Comparison of ENCODE assay signal across 12 cellular contexts in genomic region chr21:31560479-31560878, GRCh38.
DNase-seq lines count a peak whose midpoint lies in the region; ATAC-seq and TF ChIP-seq lines count a peak whose summit lies in the region.
"Had no signal": no experiment of that assay in that cellular context is flagged by ENCODE, and none has a peak within 500 bp of the region (broad histone marks: within the 10 kb centered on the region; RNA-seq: fewer than 3 reads in every experiment).

No MANE protein-coding gene starts in this region.

- H4K8ac ChIP-seq in mesendoderm (ENCODE audit: low read depth, low read length): no peak overlapping the region

- no peaks in the 10 kb centered on the region for H3K9me3 ChIP-seq in CD4-positive, alpha-beta T cell (ENCODE audit: control insufficient read depth, low read length)

- no peak for TF ChIP-seq CTCF in CD4-positive, alpha-beta T cell (IDR thresholded peaks at IDR 0.05)

- H3K27ac ChIP-seq in CD4-positive, alpha-beta T cell (ENCODE audit: low read depth, low read length): no peak overlapping the region
- H3K27ac ChIP-seq in mesendoderm (ENCODE audit: low read depth, low read length): no peak overlapping the region
- H3K27ac ChIP-seq: brain microvascular endothelial cell had no signal

- H2BK5ac ChIP-seq in mesendoderm (ENCODE audit: low read length): no peak overlapping the region

- WGBS in mesendoderm (ENCODE audit: extremely low coverage, insufficient coverage, low lambda C conversion rate): no CpG with 5 or more reads among the region's 6 CpGs

- H3K27ac Mint-ChIP-seq in CD4-positive, alpha-beta T cell: peak overlapping the region; percentile 61
- H3K27ac Mint-ChIP-seq in activated CD8-positive, alpha-beta T cell treated with anti-CD3 and anti-CD28 coated beads, Interleukin-2, amount 10 ng/mL, durations not matched to agents 7 days and 5 days: peak overlapping the region; percentile 88
- H3K27ac Mint-ChIP-seq: memory B cell had no signal

- H3K4ac ChIP-seq in mesendoderm (ENCODE audit: low read depth, low read length): no peak overlapping the region

- no peak for ATAC-seq in CD4-positive, alpha-beta T cell (ENCODE audit: poor library complexity)
- ATAC-seq in activated CD8-positive, alpha-beta T cell treated with anti-CD3 and anti-CD28 coated beads, Interleukin-2, amount 10 ng/mL, durations not matched to agents 7 days and 5 days: no peak
- ATAC-seq in HG03520 (IDR thresholded peaks at IDR 0.05; ENCODE audit: unreplicated experiment): no peak

- H3K4me2 ChIP-seq in mesendoderm (ENCODE audit: low read length): peak overlapping the region; percentile 77

- POLR2A ChIA-PET in CD4-positive, alpha-beta T cell (lab: Charles Lee): interaction anchor here (3.1 kb wide), 1 partner anchor 374 kb away, joined by 46 read pairs; no protein-coding TSS in a partner anchor
- POLR2A ChIA-PET in activated CD8-positive, alpha-beta T cell treated with anti-CD3 and anti-CD28 coated beads, Interleukin-2, amount 10 ng/mL, durations not matched to agents 7 days and 5 days (lab: Charles Lee): interaction anchor here (0.8 to 2.0 kb wide), 3 partner anchors 13 to 172 kb away, joined by 3 to 5 read pairs (median 4); no protein-coding TSS in a partner anchor

- peak overlapping the region; percentile 35 for H3K18ac ChIP-seq in mesendoderm (ENCODE audit: low read length)

- H3K9me3 Mint-ChIP-seq in CD4-positive, alpha-beta T cell: no peaks in the 10 kb centered on the region
- no peaks in the 10 kb centered on the region for H3K9me3 Mint-ChIP-seq in activated CD8-positive, alpha-beta T cell treated with anti-CD3 and anti-CD28 coated beads, Interleukin-2, amount 10 ng/mL, durations not matched to agents 7 days and 5 days (ENCODE audit: insufficient read depth)
- H3K9me3 Mint-ChIP-seq: memory B cell had no signal

- H3K23ac ChIP-seq in mesendoderm (ENCODE audit: low read length): no peak overlapping the region

- H3K4me3 ChIP-seq in GM08714 (ENCODE audit: low read length) (peak overlapping the region; percentile 66; the same call in 1 of the 2 replicates), mesendoderm (ENCODE audit: low read length) (no peak overlapping the region)

- H3K27me3 ChIP-seq in CD4-positive, alpha-beta T cell (ENCODE audit: control insufficient read depth, insufficient read depth, low read length): peaks cover 13% of the 10 kb centered on the region
- H3K27me3 ChIP-seq in mesendoderm (ENCODE audit: insufficient read depth, low read length, poor library complexity): no peaks in the 10 kb centered on the region
- H3K27me3 ChIP-seq: brain microvascular endothelial cell had no signal

- peaks cover 4% of the 10 kb centered on the region for H3K79me1 ChIP-seq in mesendoderm (ENCODE audit: low read length)

- H3K27me3 Mint-ChIP-seq in CD4-positive, alpha-beta T cell: peaks cover 14% of the 10 kb centered on the region
- peaks cover 16% of the 10 kb centered on the region for H3K27me3 Mint-ChIP-seq in activated CD8-positive, alpha-beta T cell treated with anti-CD3 and anti-CD28 coated beads, Interleukin-2, amount 10 ng/mL, durations not matched to agents 7 days and 5 days (ENCODE audit: low read depth)

- peaks cover 29% of the 10 kb centered on the region for H3K4me1 Mint-ChIP-seq in CD4-positive, alpha-beta T cell (ENCODE audit: low read depth)
- H3K4me1 Mint-ChIP-seq in activated CD8-positive, alpha-beta T cell treated with anti-CD3 and anti-CD28 coated beads, Interleukin-2, amount 10 ng/mL, durations not matched to agents 7 days and 5 days (ENCODE audit: low read depth): peaks cover 30% of the 10 kb centered on the region

- peak overlapping the region; percentile 91 for H3K9ac ChIP-seq in mesendoderm (ENCODE audit: low read length)

- H3K79me2 ChIP-seq in mesendoderm (ENCODE audit: control insufficient read depth, insufficient read depth, low read length): peaks cover 8% of the 10 kb centered on the region

- peak overlapping the region; percentile 95 for H3K56ac ChIP-seq in mesendoderm (ENCODE audit: low read length)

- H2BK120ac ChIP-seq in mesendoderm (ENCODE audit: low read depth, low read length): no peak overlapping the region

- no peak for DNase-seq in CD4-positive, alpha-beta T cell
- no peak for DNase-seq in activated CD8-positive, alpha-beta T cell treated with anti-CD3 and anti-CD28 coated beads, Interleukin-2, amount 10 ng/mL, durations not matched to agents 7 days and 5 days
- DNase-seq in mesendoderm (no peak), NCI-H146 (lab: John Stamatoyannopoulos, UW) (no peak), cortex of kidney (lab: John Stamatoyannopoulos, UW) (no peak)
- DNase-seq in stimulated activated naive CD4-positive, alpha-beta T cell treated with Interleukin-2 at 50 U/mL for 16 hours (lab: John Stamatoyannopoulos, UW): no peak
- DNase-seq: brain microvascular endothelial cell, retina, substantia nigra had no signal

- H3K36me3 ChIP-seq in mesendoderm (ENCODE audit: control insufficient read depth, insufficient read depth, low read length): no peaks in the 10 kb centered on the region
- H3K36me3 ChIP-seq: brain microvascular endothelial cell had no signal

- peak overlapping the region; percentile 90 for H3K4me3 Mint-ChIP-seq in CD4-positive, alpha-beta T cell
- peak overlapping the region; percentile 85 for H3K4me3 Mint-ChIP-seq in activated CD8-positive, alpha-beta T cell treated with anti-CD3 and anti-CD28 coated beads, Interleukin-2, amount 10 ng/mL, durations not matched to agents 7 days and 5 days

- no peak overlapping the region for H2AK5ac ChIP-seq in mesendoderm (ENCODE audit: low read length)

- intact Hi-C loops in CD4-positive, alpha-beta T cell (cut with DNase I, micrococcal nuclease): loop anchor here in 1 of 2 experiments (5.0 kb wide), 1 partner anchor 97 kb away; the partner anchor contains the start of gene SOD1

- H2BK15ac ChIP-seq in mesendoderm (replicated peaks; ENCODE audit: low read depth): no peak overlapping the region

- peak overlapping the region; percentile 68 for H4K5ac ChIP-seq in mesendoderm (ENCODE audit: low read length)

- CTCF ChIA-PET in CD4-positive, alpha-beta T cell (lab: Charles Lee): interaction anchor here (4.0 kb wide), 1 partner anchor 20 kb away, joined by 24 read pairs; no protein-coding TSS in a partner anchor
- CTCF ChIA-PET in activated CD8-positive, alpha-beta T cell treated with anti-CD3 and anti-CD28 coated beads, Interleukin-2, amount 10 ng/mL, durations not matched to agents 7 days and 5 days (lab: Charles Lee): interaction anchor here (1.2 to 4.0 kb wide), 4 partner anchors 21 to 379 kb away, joined by 3 to 35 read pairs (median 12); no protein-coding TSS in a partner anchor

- peaks cover 11% of the 10 kb centered on the region for H3K4me1 ChIP-seq in mesendoderm (ENCODE audit: control insufficient read depth, low read depth, low read length)

- no peaks in the 10 kb centered on the region for H3K36me3 Mint-ChIP-seq in CD4-positive, alpha-beta T cell (ENCODE audit: low read depth)
- H3K36me3 Mint-ChIP-seq in activated CD8-positive, alpha-beta T cell treated with anti-CD3 and anti-CD28 coated beads, Interleukin-2, amount 10 ng/mL, durations not matched to agents 7 days and 5 days (ENCODE audit: low read depth): peaks cover 24% of the 10 kb centered on the region
- H3K36me3 Mint-ChIP-seq: memory B cell had no signal
